14 cellular contexts compared by ENCODE assay signal in genomic region chr7:26180792-26181198, GRCh38. TPM values are rescaled to one million over a fixed set of nuclear protein-coding genes. Genes with fewer than 3 reads are reported as not detected.
DNase-seq lines count a peak whose midpoint lies in the region; ATAC-seq and TF ChIP-seq lines count a peak whose summit lies in the region.
"Had no signal": no experiment of that assay in that cellular context is flagged by ENCODE, and none has a peak within 500 bp of the region (broad histone marks: within the 10 kb centered on the region; RNA-seq: fewer than 3 reads in every experiment).

No MANE protein-coding gene starts in this region.

- no peaks in the 10 kb centered on the region for H3K27me3 ChIP-seq in right lobe of liver
- H3K27me3 ChIP-seq: BLaER1 had no signal

- no peaks in the 10 kb centered on the region for H3K36me3 ChIP-seq in right lobe of liver

- DNase-seq in DMS53 treated with DMSO at 0.1 percent for 48 hours (lab: John Stamatoyannopoulos, UW; ENCODE audit: unreplicated experiment) (peak; percentile 36), NB4 (ENCODE audit: low read depth) (peak; percentile 50), right lobe of liver (no peak), omental fat pad (ENCODE audit: low spot score) (no peak)
- DNase-seq in activated naive CD8-positive, alpha-beta T cell treated with anti-CD3 and anti-CD28 coated beads, Interleukin-2, amount 50 U/mL, for 24 hours = no peak
- DNase-seq in activated CD4-positive, alpha-beta T cell treated with anti-CD3 and anti-CD28 coated beads for 1 hour = no peak
- DNase-seq: glutamatergic neuron; SIG-M5; stimulated activated CD4-positive, alpha-beta T cell treated with anti-CD3 and anti-CD28 coated beads, Interleukin-2, amount 100 ng/mL, for 24 hours; trophoblast cell had no signal

- no peak overlapping the region for H3K4me3 Mint-ChIP-seq in activated naive CD8-positive, alpha-beta T cell treated with anti-CD3 and anti-CD28 coated beads, Interleukin-2, amount 50 U/mL, for 24 hours
- H3K4me3 Mint-ChIP-seq: activated naive CD4-positive, alpha-beta T cell treated with anti-CD3 and anti-CD28 coated beads, Interleukin-2, amount 50 U/mL, for 24 hours had no signal

- peaks cover 47% of the 10 kb centered on the region for H3K36me3 Mint-ChIP-seq in activated naive CD8-positive, alpha-beta T cell treated with anti-CD3 and anti-CD28 coated beads, Interleukin-2, amount 50 U/mL, for 24 hours (ENCODE audit: low read depth)

- no peaks in the 10 kb centered on the region for H3K9me3 Mint-ChIP-seq in activated naive CD8-positive, alpha-beta T cell treated with anti-CD3 and anti-CD28 coated beads, Interleukin-2, amount 50 U/mL, for 24 hours

- H3K27me3 Mint-ChIP-seq in activated naive CD8-positive, alpha-beta T cell treated with anti-CD3 and anti-CD28 coated beads, Interleukin-2, amount 50 U/mL, for 24 hours = no peaks in the 10 kb centered on the region
- H3K27me3 Mint-ChIP-seq: activated naive CD4-positive, alpha-beta T cell treated with anti-CD3 and anti-CD28 coated beads, Interleukin-2, amount 50 U/mL, for 24 hours had no signal

- peak overlapping the region; percentile 41 for H3K27ac Mint-ChIP-seq in activated naive CD8-positive, alpha-beta T cell treated with anti-CD3 and anti-CD28 coated beads, Interleukin-2, amount 50 U/mL, for 24 hours

- intact Hi-C loops in right lobe of liver (cut with DNase I) = no loop called here

- no peak for TF ChIP-seq CTCF in NB4 (IDR thresholded peaks at IDR 0.05; ENCODE audit: low read depth, low read length)
- no peak for TF ChIP-seq CTCF in right lobe of liver (IDR thresholded peaks at IDR 0.05)
- no peak for TF ChIP-seq CTCF in omental fat pad (IDR thresholded peaks at IDR 0.05)

- no peaks in the 10 kb centered on the region for H3K9me3 ChIP-seq in right lobe of liver

- peaks cover 59% of the 10 kb centered on the region for H3K4me1 Mint-ChIP-seq in activated naive CD8-positive, alpha-beta T cell treated with anti-CD3 and anti-CD28 coated beads, Interleukin-2, amount 50 U/mL, for 24 hours

- peaks cover 0 to 23% (median 0%) of the 10 kb centered on the region in 4 donors for H3K4me1 ChIP-seq in right lobe of liver
- H3K4me1 ChIP-seq: BLaER1 had no signal

- ATAC-seq in activated naive CD8-positive, alpha-beta T cell treated with anti-CD3 and anti-CD28 coated beads, Interleukin-2, amount 50 U/mL, for 24 hours = no peak
- ATAC-seq in right lobe of liver (peak; percentile 6 to 35 (median 18)), omental fat pad (ENCODE audit: low FRiP score) (no peak), GM18870 (IDR thresholded peaks at IDR 0.05; ENCODE audit: unreplicated experiment) (no peak), GM18858 (IDR thresholded peaks at IDR 0.05; ENCODE audit: unreplicated experiment) (no peak)

- no peak overlapping the region for H3K27ac ChIP-seq in right lobe of liver
- H3K27ac ChIP-seq: BLaER1 had no signal

- H3K4me3 ChIP-seq in NB4 (ENCODE audit: low read depth, low read length) (no peak overlapping the region), right lobe of liver (no peak overlapping the region)
- H3K4me3 ChIP-seq: BLaER1 had no signal

- TF ChIP-seq POLR2A in NB4 (IDR thresholded peaks at IDR 0.05; ENCODE audit: extremely low read depth, insufficient read length) (no peak), right lobe of liver (IDR thresholded peaks at IDR 0.05) (no peak)

- WGBS in right lobe of liver (ENCODE audit: insufficient coverage, low coverage, low lambda C conversion rate, missing lambda C conversion rate) = 29% methylated on average over 5 of the region's 5 CpGs

RNA-seq across cellular contexts. Expression of gene HNRNPA2B1, which starts 19.8 kb away (rescaled TPM):
- total RNA-seq in right lobe of liver (100 to 1,000 TPM in 4 of 6 experiments, 10 to 100 TPM in 2; 93.5 to 252 (median 165) TPM), omental fat pad (100 to 1,000 TPM; 206 to 296 (median 285) TPM)

RNA-seq across cellular contexts. Expression of gene CBX3, which starts 20.8 kb away (rescaled TPM):
- total RNA-seq in right lobe of liver (10 to 100 TPM; 26.4 to 42.1 (median 40.5) TPM), omental fat pad (100 to 1,000 TPM in 1 of 4 donors, 10 to 100 TPM in 3; 60.1 to 111 (median 87.4) TPM)

RNA-seq across cellular contexts. Expression of gene NFE2L3, which starts 28.8 kb away (rescaled TPM):
- total RNA-seq in right lobe of liver (1 to 10 TPM in 2 of 6 experiments, under 1 TPM in 4; 0.13 to 2.0 (median 0.54) TPM), omental fat pad (10 to 100 TPM in 1 of 4 donors, 1 to 10 TPM in 3; 3.9 to 12.1 (median 5.3) TPM)

Comparison
In these comparisons a context has a peak if more than half of its experiments do, and no peak if none do; other contexts are left out.
1. DNase-seq: peak in DMS53 treated with DMSO at 0.1 percent for 48 hours (single experiment) and NB4 (single experiment); none in activated naive CD8-positive, alpha-beta T cell treated with anti-CD3 and anti-CD28 coated beads, Interleukin-2, amount 50 U/mL, for 24 hours (single experiment), right lobe of liver (0 of 3), activated CD4-positive, alpha-beta T cell treated with anti-CD3 and anti-CD28 coated beads for 1 hour (single experiment) and omental fat pad (single experiment).
2. ATAC-seq: peak in right lobe of liver (4 of 4); none in activated naive CD8-positive, alpha-beta T cell treated with anti-CD3 and anti-CD28 coated beads, Interleukin-2, amount 50 U/mL, for 24 hours (single experiment), omental fat pad (single experiment), GM18870 (single experiment) and GM18858 (single experiment).